Comparison of ENCODE assay signal across 20 cellular contexts in genomic region chr5:102306121-102306520, GRCh38. TPM values are rescaled to one million over a fixed set of nuclear protein-coding genes. Genes with fewer than 3 reads are reported as not detected.
DNase-seq lines count a peak whose midpoint lies in the region; ATAC-seq and TF ChIP-seq lines count a peak whose summit lies in the region.
"Had no signal": no experiment of that assay in that cellular context is flagged by ENCODE, and none has a peak within 500 bp of the region (broad histone marks: within the 10 kb centered on the region; RNA-seq: fewer than 3 reads in every experiment).

No MANE protein-coding gene starts in this region.

- H3K9ac ChIP-seq in mammary epithelial cell (ENCODE audit: insufficient read depth, low read length), result no peak overlapping the region

- no peaks in the 10 kb centered on the region for H3K4me1 Mint-ChIP-seq in WTC11
- H3K4me1 Mint-ChIP-seq: CD4-positive, CD25-positive, alpha-beta regulatory T cell; CD8-positive, alpha-beta memory T cell; H9 had no signal

- BruUV-seq in mammary epithelial cell (replicated peaks; lab: Mats Ljungman, UMichigan), result no TSS peak

- DNase-seq in mammary epithelial cell (peak; percentile 6), breast epithelium (ENCODE audit: low spot score in 2 of 2) (no peak), OCI-M1 (lab: John Stamatoyannopoulos, UW) (peak; percentile 12), epithelial cell of esophagus (ENCODE audit: low read depth) (peak; percentile 12), head of caudate nucleus (no peak), tibial nerve (ENCODE audit: low spot score in 2 of 2) (no peak), WTC11 (ENCODE audit: low spot score) (no peak)
- DNase-seq: ACHN; BE2C; C1 segment of cervical spinal cord; CD4-positive, CD25-positive, alpha-beta regulatory T cell; CD8-positive, alpha-beta memory T cell; COR-L47; DMS153; DMS79; GF-D8; GOT3; H9; IMR-90 had no signal

- no peak overlapping the region for H3K27ac ChIP-seq in mammary epithelial cell (ENCODE audit: insufficient read depth, low read depth, low read length)
- no peak overlapping the region for H3K27ac ChIP-seq in breast epithelium
- H3K27ac ChIP-seq in tibial nerve, result no peak overlapping the region

- H3K36me3 ChIP-seq in mammary epithelial cell (ENCODE audit: insufficient read depth, low read length), result no peaks in the 10 kb centered on the region
- no peaks in the 10 kb centered on the region for H3K36me3 ChIP-seq in breast epithelium
- H3K36me3 ChIP-seq in tibial nerve, result no peaks in the 10 kb centered on the region
- H3K36me3 ChIP-seq: BE2C had no signal

- POLR2A ChIA-PET in WTC11 (lab: Charles Lee), result no interaction called here

- intact Hi-C loops in mammary epithelial cell (cut with micrococcal nuclease) (no loop called here), breast epithelium (cut with DNase I; ENCODE audit: low total_unique reads) (no loop called here), head of caudate nucleus (cut with DNase I) (no loop called here)

- no peak overlapping the region for H2AFZ ChIP-seq in mammary epithelial cell (ENCODE audit: low read depth, low read length)

- TF ChIP-seq POLR2A in breast epithelium (IDR thresholded peaks at IDR 0.05), result no peak
- TF ChIP-seq POLR2A in tibial nerve (IDR thresholded peaks at IDR 0.05), result no peak

- H3K27ac Mint-ChIP-seq in WTC11, result no peak overlapping the region
- H3K27ac Mint-ChIP-seq: CD4-positive, CD25-positive, alpha-beta regulatory T cell; CD8-positive, alpha-beta memory T cell; H9 had no signal

- H3K27me3 ChIP-seq in mammary epithelial cell (ENCODE audit: insufficient read depth, low read length) (peaks cover 2% of the 10 kb centered on the region), breast epithelium (no peaks in the 10 kb centered on the region), tibial nerve (no peaks in the 10 kb centered on the region)
- H3K27me3 ChIP-seq: BE2C had no signal

- TF ChIP-seq EP300 in tibial nerve (IDR thresholded peaks at IDR 0.05), result no peak

- H3K27me3 Mint-ChIP-seq in WTC11 (ENCODE audit: low read depth), result no peaks in the 10 kb centered on the region
- H3K27me3 Mint-ChIP-seq: CD4-positive, CD25-positive, alpha-beta regulatory T cell; CD8-positive, alpha-beta memory T cell had no signal

- dilution Hi-C loops in mammary epithelial cell (cut with HindIII; ENCODE audit: low sequenced_read_pairs), result no loop called here

- no peaks in the 10 kb centered on the region for H3K9me3 ChIP-seq in mammary epithelial cell (replicated peaks; ENCODE audit: insufficient read depth, low read length)
- no peaks in the 10 kb centered on the region for H3K9me3 ChIP-seq in breast epithelium
- no peaks in the 10 kb centered on the region for H3K9me3 ChIP-seq in tibial nerve
- H3K9me3 ChIP-seq: BE2C had no signal

- peaks cover 9% of the 10 kb centered on the region for H3K9me3 Mint-ChIP-seq in WTC11

- no peak overlapping the region for H3K4me3 Mint-ChIP-seq in WTC11
- H3K4me3 Mint-ChIP-seq: CD4-positive, CD25-positive, alpha-beta regulatory T cell; CD8-positive, alpha-beta memory T cell; H9 had no signal

- H4K20me1 ChIP-seq in mammary epithelial cell (ENCODE audit: insufficient read depth, low read length), result no peaks in the 10 kb centered on the region

- CTCF ChIA-PET in mammary epithelial cell (lab: Charles Lee; ENCODE audit: low non-redundant PET) (no interaction called here), WTC11 (lab: Charles Lee) (interaction anchor here (2.2 kb wide), 1 partner anchor 10 kb away, joined by 8 read pairs; the partner anchor contains the start of gene SLCO4C1)

- 0% methylated on average over 2 of the region's 2 CpGs for WGBS in mammary epithelial cell (ENCODE audit: low coverage, missing lambda C conversion rate)
- WGBS in tibial nerve, 2 donors, result 38 to 49% methylated on average over 2 of the region's 2 CpGs

- no peak overlapping the region for H3K4me2 ChIP-seq in mammary epithelial cell (ENCODE audit: insufficient read depth, low read depth, low read length)

- in situ Hi-C loops in mammary epithelial cell (cut with MboI; ENCODE audit: low sequenced_read_pairs in 2 of 2), result no loop called here

- no peaks in the 10 kb centered on the region for H3K36me3 Mint-ChIP-seq in WTC11
- H3K36me3 Mint-ChIP-seq: CD4-positive, CD25-positive, alpha-beta regulatory T cell; CD8-positive, alpha-beta memory T cell had no signal

- ATAC-seq in WTC11, result no peak

- no peak for TF ChIP-seq CTCF in mammary epithelial cell (conservative IDR thresholded peaks at IDR 0.05 in 1 of 2, IDR thresholded peaks at IDR 0.05 in 1 of 2; ENCODE audit: extremely low read depth in 1 of 2, insufficient read depth in 1 of 2, low read depth in 1 of 2, low read length in 2 of 2)
- no peak for TF ChIP-seq CTCF in breast epithelium (IDR thresholded peaks at IDR 0.05)
- TF ChIP-seq CTCF in epithelial cell of esophagus (IDR thresholded peaks at IDR 0.05; ENCODE audit: insufficient read depth, low read depth, low read length, missing control alignments), result no peak
- no peak for TF ChIP-seq CTCF in tibial nerve (IDR thresholded peaks at IDR 0.05)
- TF ChIP-seq CTCF in WTC11 (IDR thresholded peaks at IDR 0.05), result no peak

- H3K4me1 ChIP-seq in mammary epithelial cell (ENCODE audit: insufficient read depth, low read length) (no peaks in the 10 kb centered on the region), breast epithelium (no peaks in the 10 kb centered on the region), tibial nerve (no peaks in the 10 kb centered on the region)

- no peak overlapping the region for H3K4me3 ChIP-seq in mammary epithelial cell (replicated peaks in 1 of 3; ENCODE audit: insufficient read depth in 1 of 3, low read depth in 2 of 3, low read length in 3 of 3)
- H3K4me3 ChIP-seq in breast epithelium, result no peak overlapping the region
- no peak overlapping the region for H3K4me3 ChIP-seq in epithelial cell of esophagus (ENCODE audit: low read length)
- H3K4me3 ChIP-seq in tibial nerve, result no peak overlapping the region

- no peaks in the 10 kb centered on the region for H3K79me2 ChIP-seq in mammary epithelial cell (ENCODE audit: insufficient read depth, low read length)

TF ChIP-seq in WTC11, 78 proteins besides CTCF, POLR2A, EP300 and RAD21 (continues in another document):
- TF ChIP-seq RORB (CRISPR knock-in tag; IDR thresholded peaks at IDR 0.05) (no peak), E2F1 (CRISPR knock-in tag; IDR thresholded peaks at IDR 0.05) (no peak), NFE2L1 (CRISPR knock-in tag; IDR thresholded peaks at IDR 0.05) (no peak), GTF2I (CRISPR knock-in tag; conservative IDR thresholded peaks at IDR 0.05) (no peak)
- TF ChIP-seq, protein P1, sequence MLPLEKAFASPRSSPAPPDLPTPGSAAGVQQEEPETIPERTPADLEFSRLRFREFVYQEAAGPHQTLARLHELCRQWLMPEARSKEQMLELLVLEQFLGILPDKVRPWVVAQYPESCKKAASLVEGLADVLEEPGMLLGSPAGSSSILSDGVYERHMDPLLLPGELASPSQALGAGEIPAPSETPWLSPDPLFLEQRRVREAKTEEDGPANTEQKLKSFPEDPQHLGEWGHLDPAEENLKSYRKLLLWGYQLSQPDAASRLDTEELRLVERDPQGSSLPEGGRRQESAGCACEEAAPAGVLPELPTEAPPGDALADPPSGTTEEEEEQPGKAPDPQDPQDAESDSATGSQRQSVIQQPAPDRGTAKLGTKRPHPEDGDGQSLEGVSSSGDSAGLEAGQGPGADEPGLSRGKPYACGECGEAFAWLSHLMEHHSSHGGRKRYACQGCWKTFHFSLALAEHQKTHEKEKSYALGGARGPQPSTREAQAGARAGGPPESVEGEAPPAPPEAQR (CRISPR knock-in tag; IDR thresholded peaks at IDR 0.05), result no peak
- TF ChIP-seq, protein P2, sequence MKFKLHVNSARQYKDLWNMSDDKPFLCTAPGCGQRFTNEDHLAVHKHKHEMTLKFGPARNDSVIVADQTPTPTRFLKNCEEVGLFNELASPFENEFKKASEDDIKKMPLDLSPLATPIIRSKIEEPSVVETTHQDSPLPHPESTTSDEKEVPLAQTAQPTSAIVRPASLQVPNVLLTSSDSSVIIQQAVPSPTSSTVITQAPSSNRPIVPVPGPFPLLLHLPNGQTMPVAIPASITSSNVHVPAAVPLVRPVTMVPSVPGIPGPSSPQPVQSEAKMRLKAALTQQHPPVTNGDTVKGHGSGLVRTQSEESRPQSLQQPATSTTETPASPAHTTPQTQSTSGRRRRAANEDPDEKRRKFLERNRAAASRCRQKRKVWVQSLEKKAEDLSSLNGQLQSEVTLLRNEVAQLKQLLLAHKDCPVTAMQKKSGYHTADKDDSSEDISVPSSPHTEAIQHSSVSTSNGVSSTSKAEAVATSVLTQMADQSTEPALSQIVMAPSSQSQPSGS (CRISPR knock-in tag; IDR thresholded peaks at IDR 0.05; ENCODE audit: borderline replicate concordance, low read depth), result no peak
- TF ChIP-seq, protein P3, sequence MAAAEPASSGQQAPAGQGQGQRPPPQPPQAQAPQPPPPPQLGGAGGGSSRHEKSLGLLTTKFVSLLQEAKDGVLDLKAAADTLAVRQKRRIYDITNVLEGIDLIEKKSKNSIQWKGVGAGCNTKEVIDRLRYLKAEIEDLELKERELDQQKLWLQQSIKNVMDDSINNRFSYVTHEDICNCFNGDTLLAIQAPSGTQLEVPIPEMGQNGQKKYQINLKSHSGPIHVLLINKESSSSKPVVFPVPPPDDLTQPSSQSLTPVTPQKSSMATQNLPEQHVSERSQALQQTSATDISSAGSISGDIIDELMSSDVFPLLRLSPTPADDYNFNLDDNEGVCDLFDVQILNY (CRISPR knock-in tag; IDR thresholded peaks at IDR 0.05), result no peak

RNA-seq across cellular contexts. Expression of gene SLCO4C1, which starts 10.0 kb away (rescaled TPM):
- under 1 TPM; 0.07 to 0.33 TPM for total RNA-seq in mammary epithelial cell
- polyA plus RNA-seq in mammary epithelial cell, result 0.03 TPM
- polyA minus RNA-seq in mammary epithelial cell, result not detected
- total RNA-seq in breast epithelium, result under 1 TPM in 2 of 3 donors, not detected in 1; 0.66 to 0.73 TPM
- not detected for total RNA-seq in tibial nerve
- total RNA-seq in WTC11 (2021), result 5.4 to 6.2 TPM (median 6.0 TPM) in 3 replicates
- total RNA-seq: CD4-positive, CD25-positive, alpha-beta regulatory T cell; Daoy; IMR-90 had no signal
- polyA plus RNA-seq: CD4-positive, CD25-positive, alpha-beta regulatory T cell; IMR-90 had no signal

Comparison
In these comparisons a context has a peak if more than half of its experiments do, and no peak if none do; other contexts are left out.
1. DNase-seq: peak in mammary epithelial cell (single experiment), OCI-M1 (single experiment) and epithelial cell of esophagus (single experiment); none in breast epithelium (0 of 2), head of caudate nucleus (0 of 42), tibial nerve (0 of 2) and WTC11 (single experiment).